Comparison of ENCODE assay signal across 1 cellular context in the genomic region with DNA sequence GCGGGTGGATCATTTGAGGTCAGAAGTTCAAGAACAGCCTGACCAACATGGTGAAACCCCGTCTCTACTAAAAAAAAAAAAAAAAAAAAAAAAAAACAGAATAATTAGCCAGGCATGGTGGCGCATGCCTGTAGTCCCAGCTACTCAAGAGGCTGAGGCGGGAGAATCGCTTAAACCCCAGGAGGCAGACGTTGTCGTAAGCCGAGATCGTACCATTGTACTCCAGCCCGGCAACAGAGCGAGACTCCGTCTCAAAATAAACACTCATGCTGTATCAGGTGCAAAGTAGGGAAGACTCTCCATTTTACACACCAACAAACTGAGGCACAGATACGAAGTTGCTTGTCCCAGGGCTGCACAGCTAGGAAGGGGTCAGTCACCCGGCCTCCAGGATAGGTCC.
TF ChIP-seq lines count a peak whose summit lies in the region.

No MANE protein-coding gene starts in this region.

TF ChIP-seq in GM23338, 12 proteins besides CTCF, POLR2A, EP300 and RAD21 (continued from another document):
- no peak for TF ChIP-seq EZH2 (IDR thresholded peaks at IDR 0.05; ENCODE audit: low read depth, unreplicated experiment)
- TF ChIP-seq, protein P1, sequence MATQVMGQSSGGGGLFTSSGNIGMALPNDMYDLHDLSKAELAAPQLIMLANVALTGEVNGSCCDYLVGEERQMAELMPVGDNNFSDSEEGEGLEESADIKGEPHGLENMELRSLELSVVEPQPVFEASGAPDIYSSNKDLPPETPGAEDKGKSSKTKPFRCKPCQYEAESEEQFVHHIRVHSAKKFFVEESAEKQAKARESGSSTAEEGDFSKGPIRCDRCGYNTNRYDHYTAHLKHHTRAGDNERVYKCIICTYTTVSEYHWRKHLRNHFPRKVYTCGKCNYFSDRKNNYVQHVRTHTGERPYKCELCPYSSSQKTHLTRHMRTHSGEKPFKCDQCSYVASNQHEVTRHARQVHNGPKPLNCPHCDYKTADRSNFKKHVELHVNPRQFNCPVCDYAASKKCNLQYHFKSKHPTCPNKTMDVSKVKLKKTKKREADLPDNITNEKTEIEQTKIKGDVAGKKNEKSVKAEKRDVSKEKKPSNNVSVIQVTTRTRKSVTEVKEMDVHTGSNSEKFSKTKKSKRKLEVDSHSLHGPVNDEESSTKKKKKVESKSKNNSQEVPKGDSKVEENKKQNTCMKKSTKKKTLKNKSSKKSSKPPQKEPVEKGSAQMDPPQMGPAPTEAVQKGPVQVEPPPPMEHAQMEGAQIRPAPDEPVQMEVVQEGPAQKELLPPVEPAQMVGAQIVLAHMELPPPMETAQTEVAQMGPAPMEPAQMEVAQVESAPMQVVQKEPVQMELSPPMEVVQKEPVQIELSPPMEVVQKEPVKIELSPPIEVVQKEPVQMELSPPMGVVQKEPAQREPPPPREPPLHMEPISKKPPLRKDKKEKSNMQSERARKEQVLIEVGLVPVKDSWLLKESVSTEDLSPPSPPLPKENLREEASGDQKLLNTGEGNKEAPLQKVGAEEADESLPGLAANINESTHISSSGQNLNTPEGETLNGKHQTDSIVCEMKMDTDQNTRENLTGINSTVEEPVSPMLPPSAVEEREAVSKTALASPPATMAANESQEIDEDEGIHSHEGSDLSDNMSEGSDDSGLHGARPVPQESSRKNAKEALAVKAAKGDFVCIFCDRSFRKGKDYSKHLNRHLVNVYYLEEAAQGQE (IDR thresholded peaks at IDR 0.05; ENCODE audit: unreplicated experiment) = no peak
- TF ChIP-seq NANOG (IDR thresholded peaks at IDR 0.05; ENCODE audit: borderline replicate concordance) = no peak
- no peak for TF ChIP-seq ZNF114 (CRISPR knock-in tag; IDR thresholded peaks at IDR 0.05)
- TF ChIP-seq POLR2AphosphoS5 (IDR thresholded peaks at IDR 0.05; ENCODE audit: low read depth) = no peak
- TF ChIP-seq, protein P2, sequence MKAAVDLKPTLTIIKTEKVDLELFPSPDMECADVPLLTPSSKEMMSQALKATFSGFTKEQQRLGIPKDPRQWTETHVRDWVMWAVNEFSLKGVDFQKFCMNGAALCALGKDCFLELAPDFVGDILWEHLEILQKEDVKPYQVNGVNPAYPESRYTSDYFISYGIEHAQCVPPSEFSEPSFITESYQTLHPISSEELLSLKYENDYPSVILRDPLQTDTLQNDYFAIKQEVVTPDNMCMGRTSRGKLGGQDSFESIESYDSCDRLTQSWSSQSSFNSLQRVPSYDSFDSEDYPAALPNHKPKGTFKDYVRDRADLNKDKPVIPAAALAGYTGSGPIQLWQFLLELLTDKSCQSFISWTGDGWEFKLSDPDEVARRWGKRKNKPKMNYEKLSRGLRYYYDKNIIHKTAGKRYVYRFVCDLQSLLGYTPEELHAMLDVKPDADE (IDR thresholded peaks at IDR 0.05) = no peak
- no peak for TF ChIP-seq ZNF331 (CRISPR knock-in tag; IDR thresholded peaks at IDR 0.05; ENCODE audit: low read depth)
- TF ChIP-seq JUNB (IDR thresholded peaks at IDR 0.05; ENCODE audit: unreplicated experiment) = no peak
